ENCODE assay signal across 11 cellular contexts in the genomic region with DNA sequence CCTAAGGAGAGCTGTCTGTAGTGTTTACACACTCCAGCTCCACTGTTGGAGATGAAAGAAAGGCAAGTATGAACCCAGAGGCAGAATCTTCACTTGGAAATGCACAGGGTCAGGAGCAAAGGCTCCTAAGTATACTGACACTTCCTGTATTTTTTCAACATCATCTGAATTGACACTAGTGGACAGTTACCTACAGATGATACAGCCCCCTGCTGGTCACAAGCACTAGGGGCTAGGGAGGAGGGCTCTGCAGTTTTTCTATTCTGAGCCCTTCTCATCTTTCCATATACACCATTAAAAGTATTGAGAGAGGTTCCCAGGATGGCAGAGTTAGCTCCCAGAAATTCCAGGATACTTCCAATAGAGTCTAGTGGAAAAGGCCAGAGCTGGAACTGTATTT.
DNase-seq lines count a peak whose midpoint lies in the region; ATAC-seq and TF ChIP-seq lines count a peak whose summit lies in the region.
"Had no signal": no experiment of that assay in that cellular context is flagged by ENCODE, and none has a peak within 500 bp of the region (broad histone marks: within the 10 kb centered on the region; RNA-seq: fewer than 3 reads in every experiment).

No MANE protein-coding gene starts in this region.

- no peaks in the 10 kb centered on the region for H3K9me3 ChIP-seq in DOHH2 (ENCODE audit: control insufficient read depth, insufficient read depth, low read length)
- no peaks in the 10 kb centered on the region for H3K9me3 ChIP-seq in colonic mucosa

- H3K36me3 ChIP-seq in DOHH2 (ENCODE audit: control insufficient read depth, low read length), result no peaks in the 10 kb centered on the region
- no peaks in the 10 kb centered on the region for H3K36me3 ChIP-seq in colonic mucosa

- no peaks in the 10 kb centered on the region for H4K20me1 ChIP-seq in DOHH2 (ENCODE audit: control insufficient read depth, insufficient read depth, low read depth, low read length)

- H3K4me1 ChIP-seq in DOHH2 (ENCODE audit: control insufficient read depth, low read length) (no peaks in the 10 kb centered on the region), colonic mucosa (no peaks in the 10 kb centered on the region)

- H3K4me3 ChIP-seq in DOHH2 (ENCODE audit: low read length) (no peak overlapping the region), colonic mucosa (no peak overlapping the region)

- ATAC-seq in GM18873 (IDR thresholded peaks at IDR 0.05; ENCODE audit: low FRiP score, unreplicated experiment), result no peak

- peak; percentile 9 for DNase-seq in GM20000 (ENCODE audit: low spot score)
- peak; percentile 30 for DNase-seq in NCI-H1105 (lab: John Stamatoyannopoulos, UW)
- DNase-seq in iPS-NIHi11 (ENCODE audit: low spot score), result peak; percentile 23
- DNase-seq in colonic mucosa, result no peak
- no peak for DNase-seq in LoVo (ENCODE audit: low spot score)
- no peak for DNase-seq in central memory CD4-positive, alpha-beta T cell
- DNase-seq: activated CD4-positive, alpha-beta T cell treated with anti-CD3 and anti-CD28 coated beads, Interleukin-2, amount 50 U/mL, for 1 hour; immature natural killer cell; KG1 had no signal

- H3K4me2 ChIP-seq in DOHH2 (ENCODE audit: low read length), result no peak overlapping the region

- no peak overlapping the region for H3K27ac ChIP-seq in DOHH2 (ENCODE audit: low read depth, low read length)
- no peak overlapping the region for H3K27ac ChIP-seq in colonic mucosa

- H3K27me3 ChIP-seq in DOHH2 (ENCODE audit: control insufficient read depth, low read length) (no peaks in the 10 kb centered on the region), colonic mucosa (no peaks in the 10 kb centered on the region)

- TF ChIP-seq CTCF in DOHH2 (IDR thresholded peaks at IDR 0.05; ENCODE audit: low read depth, low read length, poor library complexity, severe bottlenecking), result peak; percentile 57
- TF ChIP-seq CTCF in GM20000 (IDR thresholded peaks at IDR 0.05; ENCODE audit: extremely low read depth, missing control alignments), result peak; percentile 7
- TF ChIP-seq CTCF in colonic mucosa (IDR thresholded peaks at IDR 0.05), result no peak

- no peak overlapping the region for H3K9ac ChIP-seq in colonic mucosa (ENCODE audit: low read depth in 2 of 2, low read length in 2 of 2)

- no peaks in the 10 kb centered on the region for H3K9me2 ChIP-seq in DOHH2 (replicated peaks; ENCODE audit: control insufficient read depth, low read length)

- H3K79me2 ChIP-seq in DOHH2 (ENCODE audit: control insufficient read depth, low read length), result no peaks in the 10 kb centered on the region

- no peaks in the 10 kb centered on the region for H3F3A ChIP-seq in DOHH2 (ENCODE audit: control insufficient read depth, insufficient read depth)

- intact Hi-C loops in colonic mucosa (cut with DNase I), result no loop called here

Comparison
In these comparisons a context has a peak if more than half of its experiments do, and no peak if none do; other contexts are left out.
1. DNase-seq: peak in GM20000 (single experiment), NCI-H1105 (single experiment) and iPS-NIHi11 (single experiment); none in colonic mucosa (single experiment), LoVo (single experiment) and central memory CD4-positive, alpha-beta T cell (single experiment).